11 cellular contexts compared by ENCODE assay signal in the genomic region with DNA sequence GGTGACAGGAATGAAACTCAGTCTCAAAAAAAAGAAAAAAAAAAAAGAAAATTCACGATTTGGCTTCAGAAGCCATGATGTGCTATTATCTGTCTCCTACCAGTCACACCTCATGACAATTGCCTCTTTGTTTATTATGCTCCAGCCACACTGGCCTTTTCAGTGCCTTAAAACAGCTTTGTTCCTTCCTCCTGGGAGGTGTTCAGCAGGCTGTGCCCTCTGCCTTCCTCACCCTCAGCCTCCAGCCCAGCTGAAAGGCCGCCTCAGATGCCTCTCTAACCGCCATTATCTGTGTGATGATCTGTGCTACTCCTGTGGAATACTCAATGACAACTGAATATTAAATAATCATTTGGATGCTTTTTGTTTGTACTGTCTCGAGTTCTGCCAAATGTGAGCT.
"Had no signal": no experiment of that assay in that cellular context is flagged by ENCODE, and none has a peak within 500 bp of the region (broad histone marks: within the 10 kb centered on the region; RNA-seq: fewer than 3 reads in every experiment).

No MANE protein-coding gene starts in this region.

- H3K4me1 ChIP-seq: colonic mucosa had no signal

- H3K27ac ChIP-seq: colonic mucosa, testis had no signal

- DNase-seq: activated CD4-positive, alpha-beta memory T cell treated with anti-CD3 and anti-CD28 coated beads for 36 hours; activated CD4-positive, alpha-beta T cell treated with anti-CD3 and anti-CD28 coated beads for 4 hours; activated gamma-delta T cell treated with Interleukin-2 at 50 U/mL for 16 hours; activated T-cell treated with anti-CD3 and anti-CD28 coated beads for 4 hours; colonic mucosa; effector CD4-positive, alpha-beta T cell; stimulated activated CD4-positive, alpha-beta T cell treated with anti-CD3 and anti-CD28 coated beads, Interleukin-12 subunit alpha, Interleukin-12 subunit beta, amount 100 ng/mL, for 4 hours; stimulated activated CD4-positive, alpha-beta T cell treated with anti-CD3 and anti-CD28 coated beads, Interleukin-1b, Interleukin-23, amount 100 ng/mL, for 48 hours; stimulated activated CD8-positive, alpha-beta memory T cell treated with anti-CD3 and anti-CD28 coated beads, Interleukin-4, amount 100 ng/mL, for 48 hours; SW 1271; testis had no signal

- H3K36me3 ChIP-seq: colonic mucosa had no signal

- H3K27me3 ChIP-seq: colonic mucosa, testis had no signal

- H3K9me3 ChIP-seq: colonic mucosa, testis had no signal

- H3K4me3 ChIP-seq: colonic mucosa, testis had no signal
